Comparison of ENCODE assay signal across 8 cellular contexts in the genomic region with DNA sequence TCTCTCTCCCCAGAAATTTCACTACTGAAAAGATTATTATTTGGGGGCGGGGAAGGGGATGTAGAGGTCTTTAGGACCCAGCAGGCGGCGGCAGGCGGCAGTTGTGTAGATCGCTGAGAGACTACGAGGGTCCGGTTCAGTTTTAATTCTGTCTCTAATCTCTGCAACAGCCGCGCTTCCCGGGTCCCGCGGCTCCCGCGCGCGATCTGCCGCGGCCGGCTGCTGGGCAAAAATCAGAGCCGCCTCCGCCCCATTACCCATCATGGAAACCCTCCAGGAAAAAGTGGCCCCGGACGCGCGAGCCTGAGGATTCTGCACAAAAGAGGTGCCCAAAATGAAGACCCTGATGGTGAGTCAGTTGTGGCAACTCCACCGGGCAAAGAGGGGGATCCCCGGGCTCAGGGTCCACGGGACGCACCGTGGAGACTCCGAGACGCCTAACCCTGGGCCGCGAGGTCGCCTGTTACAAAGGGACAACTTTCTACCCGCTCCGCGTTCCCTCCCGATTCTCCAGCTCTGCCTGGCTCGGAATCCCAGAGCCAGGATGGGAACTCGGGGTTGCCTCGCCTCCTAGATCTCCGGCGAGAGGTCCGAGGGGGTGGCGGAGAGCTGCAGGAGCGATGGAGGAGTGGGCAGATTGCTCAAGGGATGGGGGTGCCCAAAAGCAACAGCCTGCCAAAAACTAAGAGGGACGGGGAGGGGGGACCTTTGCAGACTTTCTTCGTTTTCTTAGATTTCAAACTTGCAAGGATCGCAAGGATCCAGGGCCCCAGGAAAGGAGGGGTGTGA. TPM values are rescaled to one million over a fixed set of nuclear protein-coding genes. Genes with fewer than 3 reads are reported as not detected.
A peak's percentile ranks its signal among the peaks of the same experiment; 100 is the strongest.
DNase-seq lines count a peak whose midpoint lies in the region; ATAC-seq and TF ChIP-seq lines count a peak whose summit lies in the region.

A gene (plus strand): TSS at position 139 of the 789 bp plus-strand sequence.

- no peaks in the 10 kb centered on the region for H3K36me3 Mint-ChIP-seq in activated naive CD8-positive, alpha-beta T cell treated with anti-CD3 and anti-CD28 coated beads, Interleukin-2, amount 50 U/mL, for 24 hours (ENCODE audit: low read depth)

- H3K9me2 ChIP-seq in hepatocyte (replicated peaks; ENCODE audit: insufficient read depth): no peaks in the 10 kb centered on the region

- peak within 1 kb of the TSS; percentile 66 for H3K4me3 Mint-ChIP-seq in activated naive CD8-positive, alpha-beta T cell treated with anti-CD3 and anti-CD28 coated beads, Interleukin-2, amount 50 U/mL, for 24 hours

- H3K27me3 Mint-ChIP-seq in activated naive CD8-positive, alpha-beta T cell treated with anti-CD3 and anti-CD28 coated beads, Interleukin-2, amount 50 U/mL, for 24 hours: peaks cover 65% of the 10 kb centered on the region

- H4K20me1 ChIP-seq in hepatocyte (ENCODE audit: insufficient read depth, poor library complexity, severe bottlenecking): no peaks in the 10 kb centered on the region

- TF ChIP-seq CTCF in hepatocyte (IDR thresholded peaks at IDR 0.05; ENCODE audit: poor library complexity) (peak; percentile 3), gastrocnemius medialis (IDR thresholded peaks at IDR 0.05 in 4 of 5, conservative IDR thresholded peaks at IDR 0.05 in 1 of 5) (no peak)

- H3K9me3 ChIP-seq in hepatocyte (ENCODE audit: low read depth) (no peaks in the 10 kb centered on the region), gastrocnemius medialis (no peaks in the 10 kb centered on the region), HAP-1 (no peaks in the 10 kb centered on the region)

- H3K9me3 Mint-ChIP-seq in activated naive CD8-positive, alpha-beta T cell treated with anti-CD3 and anti-CD28 coated beads, Interleukin-2, amount 50 U/mL, for 24 hours: no peaks in the 10 kb centered on the region

- no peaks in the 10 kb centered on the region for H3K79me2 ChIP-seq in hepatocyte

- peak within 1 kb of the TSS; percentile 99 for H3K4me2 ChIP-seq in hepatocyte

- WGBS in hepatocyte (ENCODE audit: low lambda C conversion rate, missing lambda C conversion rate): under 1% methylated on average over 50 of the region's 50 CpGs

- no peak within 1 kb of the TSS for H3K27ac Mint-ChIP-seq in activated naive CD8-positive, alpha-beta T cell treated with anti-CD3 and anti-CD28 coated beads, Interleukin-2, amount 50 U/mL, for 24 hours

- in situ Hi-C loops in gastrocnemius medialis (cut with MboI; ENCODE audit: low sequenced_read_pairs in 4 of 4): no loop called here
- in situ Hi-C loops in HAP-1 (cut with MboI; ENCODE audit: low sequenced_read_pairs): no loop called here

- peaks cover 5% of the 10 kb centered on the region for H3K4me1 Mint-ChIP-seq in activated naive CD8-positive, alpha-beta T cell treated with anti-CD3 and anti-CD28 coated beads, Interleukin-2, amount 50 U/mL, for 24 hours

- H3K27me3 ChIP-seq in hepatocyte (peaks cover 68% of the 10 kb centered on the region), gastrocnemius medialis (peaks cover 38 to 44% (median 39%) of the 10 kb centered on the region in 3 donors), HAP-1 (ENCODE audit: low read depth) (peaks cover 24% of the 10 kb centered on the region)

- TF ChIP-seq POLR2A in gastrocnemius medialis (IDR thresholded peaks at IDR 0.05): no peak

- no peaks in the 10 kb centered on the region for H3K36me3 ChIP-seq in hepatocyte (replicated peaks; ENCODE audit: insufficient read depth, low read depth)
- H3K36me3 ChIP-seq in gastrocnemius medialis: no peaks in the 10 kb centered on the region
- H3K36me3 ChIP-seq in HAP-1 (replicated peaks): no peaks in the 10 kb centered on the region

- H3K4me1 ChIP-seq in hepatocyte (ENCODE audit: insufficient read depth) (peaks cover 13% of the 10 kb centered on the region), gastrocnemius medialis (peaks cover 5 to 12% of the 10 kb centered on the region in 2 donors), HAP-1 (no peaks in the 10 kb centered on the region)

- H3K4me3 ChIP-seq in hepatocyte: peak within 1 kb of the TSS; percentile 65
- H3K4me3 ChIP-seq in gastrocnemius medialis: peak within 1 kb of the TSS; percentile 31 to 53 (median 37)
- no peak within 1 kb of the TSS for H3K4me3 ChIP-seq in HAP-1

- DNase-seq in Daoy (ENCODE audit: low read depth) (peak; percentile 68), NCI-H146 (lab: John Stamatoyannopoulos, UW) (peak; percentile 80), hepatocyte (ENCODE audit: low spot score) (peak; percentile 42), gastrocnemius medialis (no peak), HPDE6-E6E7 (ENCODE audit: extremely low spot score) (no peak), HAP-1 (ENCODE audit: low spot score in 2 of 2) (no peak), DMS79 treated with DMSO at 0.1 percent for 48 hours (lab: John Stamatoyannopoulos, UW) (no peak)
- DNase-seq in activated naive CD8-positive, alpha-beta T cell treated with anti-CD3 and anti-CD28 coated beads, Interleukin-2, amount 50 U/mL, for 24 hours: peak; percentile 2

- peak within 1 kb of the TSS; percentile 89 for H2AFZ ChIP-seq in hepatocyte

- intact Hi-C loops in gastrocnemius medialis (cut with DNase I; ENCODE audit: low total_unique reads): no loop called here

- ATAC-seq in activated naive CD8-positive, alpha-beta T cell treated with anti-CD3 and anti-CD28 coated beads, Interleukin-2, amount 50 U/mL, for 24 hours: no peak
- ATAC-seq in gastrocnemius medialis: no peak

- peak within 1 kb of the TSS; percentile 18 for H3K27ac ChIP-seq in hepatocyte
- H3K27ac ChIP-seq in gastrocnemius medialis: no peak within 1 kb of the TSS

RNA-seq across cellular contexts. Expression of the gene that starts here (rescaled TPM):
- 0.21 and 0.29 TPM in 2 replicates for total RNA-seq in Daoy (2014; rRNA removed; shearing (Covaris generic))
- total RNA-seq in hepatocyte: 3.6 TPM in 2 replicates
- polyA plus RNA-seq in hepatocyte: 1.6 and 3.7 TPM in 2 replicates
- total RNA-seq in gastrocnemius medialis: under 1 TPM in 1 of 4 donors, not detected in 3; 0.16 TPM

Comparison
In these comparisons a context has a peak if more than half of its experiments do, and no peak if none do; other contexts are left out.
1. Peak in DNase-seq in Daoy; RNA of the gene not detected or under 1 TPM.
2. DNase-seq: peak in NCI-H146 (single experiment), activated naive CD8-positive, alpha-beta T cell treated with anti-CD3 and anti-CD28 coated beads, Interleukin-2, amount 50 U/mL, for 24 hours (single experiment) and hepatocyte (single experiment); none in gastrocnemius medialis (0 of 2), HPDE6-E6E7 (single experiment), HAP-1 (0 of 2) and DMS79 treated with DMSO at 0.1 percent for 48 hours (single experiment).